Comparison of ENCODE assay signal across 9 cellular contexts in genomic region chr13:96086736-96087135, GRCh38. TPM values are rescaled to one million over a fixed set of nuclear protein-coding genes. Genes with fewer than 3 reads are reported as not detected.
"Had no signal": no experiment of that assay in that cellular context is flagged by ENCODE, and none has a peak within 500 bp of the region (broad histone marks: within the 10 kb centered on the region; RNA-seq: fewer than 3 reads in every experiment).

No MANE protein-coding gene starts in this region.

- ATAC-seq: HepG2, K562 had no signal

- H3K9ac ChIP-seq: KMS-11 had no signal

- H3K4me3 ChIP-seq: K562 had no signal

- DNase-seq: IMR-90, KBM-7, KG1 had no signal

- H3K27ac Mint-ChIP-seq: IgD-negative memory B cell had no signal

- H3K36me3 Mint-ChIP-seq: IgD-negative memory B cell had no signal

- H3K4me2 ChIP-seq: KMS-11 had no signal

- H3K27ac ChIP-seq: HL-60, KMS-11 had no signal

- H3K4me3 Mint-ChIP-seq: IgD-negative memory B cell had no signal

RNA-seq across cellular contexts. Expression of gene HS6ST3, which starts 3.2 kb away (rescaled TPM):
- total RNA-seq: HepG2, HT-29, IMR-90, K562 had no signal
